8 cellular contexts compared by ENCODE assay signal in the genomic region with DNA sequence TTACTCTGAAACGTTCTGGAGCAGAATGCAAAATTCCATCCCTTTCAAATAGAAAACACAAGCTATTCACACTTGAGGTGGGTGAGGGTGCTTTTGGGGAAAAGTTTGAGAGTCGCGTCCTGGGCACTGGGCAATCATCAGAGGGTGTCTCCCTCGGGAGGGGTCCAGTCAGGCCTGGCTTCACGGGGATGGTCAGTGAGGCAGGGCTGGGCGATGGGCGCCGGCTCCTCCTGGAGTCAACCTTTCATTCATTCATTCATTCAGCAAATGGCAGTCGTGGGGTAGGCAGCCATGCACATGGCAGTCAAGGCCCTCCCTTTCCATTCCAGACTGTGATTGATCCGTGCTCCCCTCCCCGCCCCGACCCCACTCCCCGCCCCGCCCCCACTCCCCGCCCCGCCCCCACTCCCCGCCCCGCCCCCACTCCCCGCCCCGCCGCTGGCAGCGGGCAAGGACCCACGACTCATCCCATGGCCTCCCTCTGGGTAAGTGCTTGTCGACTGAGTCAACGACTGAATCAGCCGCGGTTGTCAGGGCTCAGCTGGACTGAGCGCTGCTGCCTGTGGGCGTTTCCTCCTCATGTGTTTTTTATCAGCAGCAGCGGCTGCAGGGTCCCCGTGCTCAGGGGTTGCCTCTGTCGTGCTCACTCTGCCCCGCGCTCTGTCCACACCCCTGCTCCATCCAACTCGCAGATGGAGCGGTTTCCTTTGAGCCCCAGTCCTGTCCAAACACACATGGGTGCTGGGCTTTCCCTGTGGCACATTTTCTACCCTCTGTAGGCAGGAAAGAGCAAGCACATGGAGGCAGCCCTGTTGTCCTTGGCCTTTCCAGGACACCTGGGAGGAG. TPM values are rescaled to one million over a fixed set of nuclear protein-coding genes. Genes with fewer than 3 reads are reported as not detected.
A peak's percentile ranks its signal among the peaks of the same experiment; 100 is the strongest.
DNase-seq lines count a peak whose midpoint lies in the region; ATAC-seq and TF ChIP-seq lines count a peak whose summit lies in the region.

No MANE protein-coding gene starts in this region.

- no TSS peak for BruUV-seq in OCI-LY7 (replicated peaks; lab: Mats Ljungman, UMichigan)

- POLR2A ChIA-PET in OCI-LY7 (lab: Charles Lee): interaction anchor here (0.6 kb wide), 1 partner anchor 425 kb away, joined by 7 read pairs; no protein-coding TSS in a partner anchor

- CTCF ChIA-PET in OCI-LY7 (lab: Charles Lee; ENCODE audit: unreplicated experiment): no interaction called here

- peaks cover 5% of the 10 kb centered on the region for H3K4me1 ChIP-seq in OCI-LY7 (ENCODE audit: insufficient read depth, low read length, poor library complexity, severe bottlenecking)

- no peak for TF ChIP-seq POLR2A in GM18505 (IDR thresholded peaks at IDR 0.05; ENCODE audit: borderline replicate concordance, extremely low read depth, insufficient read depth, insufficient read length)

- intact Hi-C loops in OCI-LY7 (cut with micrococcal nuclease; ENCODE audit: unreplicated experiment): no loop called here

- H2AFZ ChIP-seq in OCI-LY7 (ENCODE audit: low read length): no peak overlapping the region

- ATAC-seq in GM18505 (IDR thresholded peaks at IDR 0.05; ENCODE audit: unreplicated experiment) (no peak), GM18907 (IDR thresholded peaks at IDR 0.05; ENCODE audit: unreplicated experiment) (no peak)

- no peak for TF ChIP-seq CTCF in OCI-LY7 (conservative IDR thresholded peaks at IDR 0.05; ENCODE audit: low read length)

- H3K4me2 ChIP-seq in OCI-LY7 (ENCODE audit: low read length): no peak overlapping the region

- no peaks in the 10 kb centered on the region for H3K9me3 ChIP-seq in OCI-LY7 (ENCODE audit: low read length)

- H3K36me3 ChIP-seq in OCI-LY7 (ENCODE audit: insufficient read depth, low read length): no peaks in the 10 kb centered on the region

- no peaks in the 10 kb centered on the region for H3K9me2 ChIP-seq in OCI-LY7 (ENCODE audit: insufficient read depth, low read length)

- no peak overlapping the region for H3K27ac ChIP-seq in OCI-LY7 (ENCODE audit: low read depth, low read length, poor library complexity, severe bottlenecking)

- H4K20me1 ChIP-seq in OCI-LY7 (ENCODE audit: insufficient read depth, low read length): no peaks in the 10 kb centered on the region

- H3K79me2 ChIP-seq in OCI-LY7 (ENCODE audit: insufficient read depth, low read depth, low read length): no peaks in the 10 kb centered on the region

- no peak overlapping the region for H3K4me3 ChIP-seq in OCI-LY7 (ENCODE audit: low read depth, low read length, poor library complexity, severe bottlenecking)

- DNase-seq in GM04503 (ENCODE audit: low read depth) (peak; percentile 69), OCI-M1 (lab: John Stamatoyannopoulos, UW) (peak; percentile 36), iPS-NIHi7 (ENCODE audit: extremely low spot score) (peak; percentile 75), OCI-LY7 (ENCODE audit: low spot score) (no peak)
- peak; percentile 64 for DNase-seq in activated naive CD4-positive, alpha-beta T cell treated with anti-CD3 and anti-CD28 coated beads, Interleukin-2, amount 50 U/mL, for 16 hours
- peak in 2 of 3 experiments; percentile 48 to 58 for DNase-seq in stimulated activated CD4-positive, alpha-beta T cell treated with anti-CD3 and anti-CD28 coated beads, TNF-alpha, amount 100 ng/mL, for 4 hours (ENCODE audit: low read depth in 3 of 3)

RNA-seq across cellular contexts. Expression of a gene that starts 12.5 kb away (rescaled TPM):
- 14.0 and 17.9 TPM in 2 replicates for total RNA-seq in OCI-LY7 (2014; rRNA removed; shearing (Covaris generic))
- 1.1 and 1.2 TPM in 2 replicates for total RNA-seq in OCI-LY7 (2022)

RNA-seq across cellular contexts. Expression of a gene that starts 45.7 kb away (rescaled TPM):
- total RNA-seq in OCI-LY7 (2014; rRNA removed; shearing (Covaris generic)): 8.2 and 8.5 TPM in 2 replicates
- 22.1 TPM in 2 replicates for total RNA-seq in OCI-LY7 (2022)
